Comparison of ENCODE assay signal across 1 cellular context in the genomic region with DNA sequence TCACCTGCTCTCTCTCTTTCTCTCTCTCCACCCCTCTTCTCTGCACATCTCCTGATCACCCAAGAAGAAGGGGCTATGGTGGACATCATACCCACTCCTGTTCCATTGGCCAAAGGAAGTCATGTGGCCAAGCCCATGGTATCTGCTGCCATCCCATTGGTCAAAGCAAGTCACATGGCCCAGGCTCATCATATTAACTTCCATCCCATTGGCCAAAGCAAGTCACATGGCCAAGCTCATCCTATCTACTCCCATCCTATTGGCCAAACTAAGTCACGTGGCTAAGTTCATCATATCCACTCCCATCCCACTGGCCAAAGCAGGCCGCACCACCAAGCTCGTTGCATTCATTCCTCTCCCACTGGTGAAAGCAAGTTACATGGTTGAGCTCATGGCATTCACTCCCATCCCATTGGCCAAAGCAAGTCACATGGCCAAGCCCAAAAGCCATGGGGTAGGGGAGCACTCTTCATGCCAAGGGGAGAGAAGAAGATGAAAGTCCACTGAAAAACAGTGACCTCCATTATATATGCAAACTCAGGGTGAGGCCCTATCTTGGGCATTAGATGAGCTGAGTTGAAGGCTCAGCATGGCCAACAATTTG.
TF ChIP-seq lines count a peak whose summit lies in the region.

No MANE protein-coding gene starts in this region.

TF ChIP-seq in GM23338, 12 proteins besides CTCF, POLR2A, EP300 and RAD21 (continued from another document):
- no peak for TF ChIP-seq NANOG (IDR thresholded peaks at IDR 0.05; ENCODE audit: borderline replicate concordance)
